Comparison of ENCODE assay signal across 20 cellular contexts in the genomic region with DNA sequence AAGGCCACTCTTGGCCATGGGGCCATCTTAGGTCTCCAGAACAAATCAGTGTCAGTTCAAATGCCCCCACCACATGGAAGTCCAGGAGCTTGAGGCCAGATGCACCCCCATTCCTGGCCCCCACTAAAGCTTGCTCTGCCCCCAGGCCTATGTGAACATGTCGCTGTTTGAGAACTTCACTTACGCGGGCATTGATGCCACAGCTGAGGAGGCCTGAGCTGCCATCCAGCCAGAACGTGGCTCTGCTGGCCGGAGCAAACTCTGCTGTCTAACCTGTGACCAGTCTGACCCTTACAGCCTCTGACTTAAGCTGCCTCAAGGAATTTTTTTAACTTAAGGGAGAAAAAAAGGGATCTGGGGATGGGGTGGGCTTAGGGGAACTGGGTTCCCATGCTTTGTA. TPM values are rescaled to one million over a fixed set of nuclear protein-coding genes. Genes with fewer than 3 reads are reported as not detected.
DNase-seq lines count a peak whose midpoint lies in the region; ATAC-seq and TF ChIP-seq lines count a peak whose summit lies in the region.
"Had no signal": no experiment of that assay in that cellular context is flagged by ENCODE, and none has a peak within 500 bp of the region (broad histone marks: within the 10 kb centered on the region; RNA-seq: fewer than 3 reads in every experiment).

No MANE protein-coding gene starts in this region.

- no peak overlapping the region for H3K9ac ChIP-seq in endodermal cell (ENCODE audit: extremely low read depth, low read length, poor library complexity, severe bottlenecking)

- H3K27me3 Mint-ChIP-seq in endodermal cell (ENCODE audit: insufficient read depth): no peaks in the 10 kb centered on the region

- H3K27ac ChIP-seq in endodermal cell (ENCODE audit: low read depth, low read length): no peak overlapping the region
- no peak overlapping the region for H3K27ac ChIP-seq in upper lobe of right lung
- H3K27ac ChIP-seq: 22Rv1, A549, C4-2B had no signal

- H3K4me1 ChIP-seq in endodermal cell (ENCODE audit: control insufficient read depth, insufficient read depth, low read length) (no peaks in the 10 kb centered on the region), upper lobe of right lung (no peaks in the 10 kb centered on the region)
- H3K4me1 ChIP-seq: A549 had no signal

- ATAC-seq in upper lobe of right lung: no peak
- ATAC-seq: A549 had no signal

- H3K36me3 ChIP-seq in endodermal cell (ENCODE audit: control insufficient read depth, insufficient read depth, low read length): no peaks in the 10 kb centered on the region
- H3K36me3 ChIP-seq in upper lobe of right lung: no peaks in the 10 kb centered on the region

- H3K9me3 Mint-ChIP-seq in endodermal cell: peaks cover 24% of the 10 kb centered on the region

- H3K4me3 ChIP-seq in endodermal cell (ENCODE audit: low read length) (no peak overlapping the region), upper lobe of right lung (no peak overlapping the region)
- H3K4me3 ChIP-seq: A549 had no signal

- no peaks in the 10 kb centered on the region for H3K36me3 Mint-ChIP-seq in endodermal cell (ENCODE audit: low read depth)

- TF ChIP-seq CTCF in endodermal cell (conservative IDR thresholded peaks at IDR 0.05): no peak
- TF ChIP-seq CTCF in upper lobe of right lung (IDR thresholded peaks at IDR 0.05): no peak

- H3K9me3 ChIP-seq in endodermal cell (ENCODE audit: control insufficient read depth, low read length): peaks cover 22% of the 10 kb centered on the region
- peaks cover 4% of the 10 kb centered on the region for H3K9me3 ChIP-seq in upper lobe of right lung

- 96 to 100% methylated on average over 5 of the region's 5 CpGs for WGBS in endodermal cell (ENCODE audit: insufficient coverage in 1 of 2, insufficient read length in 1 of 2), 2 experiments

- intact Hi-C loops in upper lobe of right lung (cut with DNase I): no loop called here

- H3K27me3 ChIP-seq in endodermal cell (ENCODE audit: control insufficient read depth, insufficient read depth, low read length, poor library complexity, severe bottlenecking) (no peaks in the 10 kb centered on the region), upper lobe of right lung (no peaks in the 10 kb centered on the region)

- peaks cover 18% of the 10 kb centered on the region for H3K4me1 Mint-ChIP-seq in endodermal cell
- H3K4me1 Mint-ChIP-seq: CD4-positive, alpha-beta memory T cell had no signal

- H3K27ac Mint-ChIP-seq in endodermal cell: no peak overlapping the region
- H3K27ac Mint-ChIP-seq: CD4-positive, alpha-beta memory T cell; H9 had no signal

- no peak overlapping the region for H3K4me3 Mint-ChIP-seq in endodermal cell
- H3K4me3 Mint-ChIP-seq: CD4-positive, alpha-beta memory T cell; H9 had no signal

- peak; percentile 51 for DNase-seq in activated effector memory CD4-positive, alpha-beta T cell treated with anti-CD3 and anti-CD28 coated beads, Interleukin-2, amount 50 U/mL, for 16 hours
- DNase-seq in activated effector memory CD4-positive, alpha-beta T cell treated with Interleukin-2 at 50 U/mL for 16 hours: no peak
- DNase-seq in endodermal cell (peak; percentile 17), mesenteric fat pad (ENCODE audit: low spot score) (peak; percentile 49), upper lobe of right lung (peak; percentile 25), SW480 (ENCODE audit: low spot score) (no peak), CD1c-positive myeloid dendritic cell (ENCODE audit: extremely low spot score) (no peak)
- DNase-seq: AML-193; CD4-positive, alpha-beta memory T cell; DMS153; DMS79; GDM1; H9 had no signal

RNA-seq across cellular contexts. Expression of gene MPL, which starts 15.1 kb away (rescaled TPM):
- 1 to 10 TPM in 1 of 2 donors, under 1 TPM in 1; 0.64 to 1.2 TPM for total RNA-seq in endodermal cell
- not detected for polyA plus RNA-seq in endodermal cell (2013, experiment 1 of 2)
- polyA plus RNA-seq in endodermal cell (2013, experiment 2 of 2): not detected
- 0.39 TPM for total RNA-seq in mesenteric fat pad
- 0.61 TPM for total RNA-seq in upper lobe of right lung
- total RNA-seq: CD4-positive, alpha-beta memory T cell; H1; H9 had no signal
- polyA plus RNA-seq: A549; BJ; CD4-positive, alpha-beta memory T cell had no signal

RNA-seq across cellular contexts. Expression of gene TIE1, which starts 21.7 kb away (rescaled TPM):
- total RNA-seq in endodermal cell (under 1 TPM; 0.40 to 0.99 TPM), mesenteric fat pad (42.6 TPM), upper lobe of right lung (59.4 TPM)
- polyA plus RNA-seq in endodermal cell (2013, experiment 1 of 2): 1.2 TPM
- polyA plus RNA-seq in endodermal cell (2013, experiment 2 of 2): 1.7 TPM
- total RNA-seq: CD4-positive, alpha-beta memory T cell; HT-29 had no signal
- polyA plus RNA-seq: A549; BJ; CD4-positive, alpha-beta memory T cell had no signal

RNA-seq across cellular contexts. Expression of gene CDC20, which starts 36.3 kb away (rescaled TPM):
- total RNA-seq in endodermal cell (100 to 1,000 TPM; 126 to 149 TPM), mesenteric fat pad (4.9 TPM), upper lobe of right lung (1.8 TPM)
- 183 TPM for polyA plus RNA-seq in endodermal cell (2013, experiment 1 of 2)
- polyA plus RNA-seq in endodermal cell (2013, experiment 2 of 2): 169 TPM

RNA-seq across cellular contexts. Expression of gene C1orf210, which starts 37.1 kb away (rescaled TPM):
- 10 to 100 TPM in 1 of 2 donors, 1 to 10 TPM in 1; 9.7 to 17.9 TPM for total RNA-seq in endodermal cell
- 1.9 TPM for polyA plus RNA-seq in endodermal cell (2013, experiment 1 of 2)
- 1.8 TPM for polyA plus RNA-seq in endodermal cell (2013, experiment 2 of 2)
- not detected for total RNA-seq in mesenteric fat pad
- 18.9 TPM for total RNA-seq in upper lobe of right lung
- total RNA-seq: CD4-positive, alpha-beta memory T cell; Daoy had no signal
- polyA plus RNA-seq: A549; BJ; CD4-positive, alpha-beta memory T cell had no signal

RNA-seq across cellular contexts. Expression of gene ELOVL1, which starts 45.3 kb away (rescaled TPM):
- 10 to 100 TPM; 24.4 to 28.3 TPM for total RNA-seq in endodermal cell
- 25.1 TPM for polyA plus RNA-seq in endodermal cell (2013, experiment 1 of 2)
- 23.3 TPM for polyA plus RNA-seq in endodermal cell (2013, experiment 2 of 2)
- total RNA-seq in mesenteric fat pad: 149 TPM
- total RNA-seq in upper lobe of right lung: 98.9 TPM

Comparison
In these comparisons a context has a peak if more than half of its experiments do, and no peak if none do; other contexts are left out.
1. DNase-seq: peak in activated effector memory CD4-positive, alpha-beta T cell treated with anti-CD3 and anti-CD28 coated beads, Interleukin-2, amount 50 U/mL, for 16 hours (single experiment), endodermal cell (single experiment), mesenteric fat pad (single experiment) and upper lobe of right lung (single experiment); none in activated effector memory CD4-positive, alpha-beta T cell treated with Interleukin-2 at 50 U/mL for 16 hours (single experiment), SW480 (single experiment) and CD1c-positive myeloid dendritic cell (single experiment).
2. RNA of gene TIE1, which starts 21.7 kb away (total RNA-seq): 59.4 TPM in upper lobe of right lung (single experiment) and 42.6 TPM in mesenteric fat pad (single experiment); 0.40 to 0.99 TPM in endodermal cell; every median in the first group is over 10 times any median in the second.
3. RNA of gene CDC20, which starts 36.3 kb away (total RNA-seq): 126 to 149 TPM in endodermal cell; 4.9 TPM in mesenteric fat pad (single experiment) and 1.8 TPM in upper lobe of right lung (single experiment); every median in the first group is over 10 times any median in the second.